In the genomic region with DNA sequence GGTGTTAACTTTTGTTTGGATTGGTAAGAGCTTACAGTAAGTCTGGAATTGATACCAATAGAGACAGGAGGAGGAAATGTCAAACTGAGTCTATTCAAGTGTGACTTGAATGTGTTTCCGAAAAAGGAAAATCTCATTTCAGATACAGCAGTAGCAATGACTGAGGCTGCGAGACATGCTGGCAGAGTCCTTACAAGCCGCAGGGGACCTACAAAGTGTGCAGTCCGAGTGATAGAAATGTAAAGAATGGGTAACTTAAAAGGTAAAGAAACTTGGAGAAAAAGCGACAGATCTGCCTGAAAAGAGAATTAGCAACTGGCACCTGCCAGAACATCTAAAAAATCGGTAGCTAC, we compare ENCODE assay signal across 8 cellular contexts. TPM values are rescaled to one million over a fixed set of nuclear protein-coding genes. Genes with fewer than 3 reads are reported as not detected.
DNase-seq lines count a peak whose midpoint lies in the region; ATAC-seq and TF ChIP-seq lines count a peak whose summit lies in the region.

No MANE protein-coding gene starts in this region.

- peak; percentile 30 for ATAC-seq in GM19372 (IDR thresholded peaks at IDR 0.05; ENCODE audit: low read depth, unreplicated experiment)
- ATAC-seq in HG03378 (IDR thresholded peaks at IDR 0.05; ENCODE audit: unreplicated experiment), result peak; percentile 44

- H2AFZ ChIP-seq in osteoblast (ENCODE audit: low read length), result peak overlapping the region; percentile 95

- DNase-seq in CD4-positive, alpha-beta memory T cell, result peak in 1 of 5 donors; percentile 5
- DNase-seq in fibroblast of mammary gland (ENCODE audit: low read depth) (peak; percentile 3), osteoblast (ENCODE audit: insufficient read length, low spot score, missing footprints) (no peak), NCI-H524 (lab: John Stamatoyannopoulos, UW) (no peak), SHP77 treated with DMSO at 0.1 percent for 48 hours (lab: John Stamatoyannopoulos, UW) (no peak)

- intact Hi-C loops in CD4-positive, alpha-beta memory T cell (cut with micrococcal nuclease), result loop anchor here (1.0 to 10.0 kb wide), 6 partner anchors 108 to 1435 kb away; a partner anchor contains a TSS

- H3K36me3 ChIP-seq in CD4-positive, alpha-beta memory T cell (ENCODE audit: insufficient read depth, low read length), result peaks cover 17% of the 10 kb centered on the region
- H3K36me3 ChIP-seq in osteoblast (ENCODE audit: insufficient read depth, low read length), result peaks cover 20% of the 10 kb centered on the region

- peaks cover 18% of the 10 kb centered on the region for H3K79me2 ChIP-seq in osteoblast (ENCODE audit: insufficient read depth, low read length)

- peak overlapping the region; percentile 78 to 90 for H3K4me3 ChIP-seq in CD4-positive, alpha-beta memory T cell (ENCODE audit: low read length in 2 of 2)
- H3K4me3 ChIP-seq in WI38 (ENCODE audit: low read depth, low read length), result peak overlapping the region; percentile 80
- H3K4me3 ChIP-seq in fibroblast of mammary gland (ENCODE audit: control insufficient read depth, low read depth, low read length), result peak overlapping the region; percentile 95
- H3K4me3 ChIP-seq in osteoblast (ENCODE audit: insufficient read depth, low read length), result peak overlapping the region; percentile 79

- peak overlapping the region; percentile 81 for H3K27ac ChIP-seq in CD4-positive, alpha-beta memory T cell (ENCODE audit: low read depth, low read length)
- peak overlapping the region; percentile 49 for H3K27ac ChIP-seq in osteoblast (ENCODE audit: low read depth, low read length)

- peak overlapping the region; percentile 80 to 97 (median 95) for H3K27ac Mint-ChIP-seq in CD4-positive, alpha-beta memory T cell

- H3K36me3 Mint-ChIP-seq in CD4-positive, alpha-beta memory T cell, result peaks cover 10 to 36% of the 10 kb centered on the region in 2 donors

- POLR2A ChIA-PET in CD4-positive, alpha-beta memory T cell (lab: Charles Lee; ENCODE audit: partially characterized antibody), result interaction anchor here (0.9 to 2.3 kb wide), 5 partner anchors 10 to 1380 kb away, joined by 3 to 23 read pairs (median 8); a partner anchor contains a TSS

- CTCF ChIA-PET in CD4-positive, alpha-beta memory T cell (lab: Charles Lee; ENCODE audit: partially characterized antibody), result interaction anchor here (1.3 to 2.4 kb wide), 4 partner anchors 92 to 551 kb away, joined by 3 to 8 read pairs (median 4); a partner anchor contains a TSS

- no peaks in the 10 kb centered on the region for H3K9me3 ChIP-seq in CD4-positive, alpha-beta memory T cell (ENCODE audit: control insufficient read depth in 1 of 2, low read length in 2 of 2)
- H3K9me3 ChIP-seq in osteoblast (ENCODE audit: low read depth, low read length), result no peaks in the 10 kb centered on the region

- peaks cover 24 to 33% (median 27%) of the 10 kb centered on the region in 4 donors for H3K4me1 Mint-ChIP-seq in CD4-positive, alpha-beta memory T cell

- no peaks in the 10 kb centered on the region for H3K27me3 Mint-ChIP-seq in CD4-positive, alpha-beta memory T cell

- H3K4me1 ChIP-seq in CD4-positive, alpha-beta memory T cell (ENCODE audit: insufficient read depth, low read length), result peaks cover 16% of the 10 kb centered on the region
- H3K4me1 ChIP-seq in osteoblast (ENCODE audit: insufficient read depth, low read length), result peaks cover 12% of the 10 kb centered on the region

- TF ChIP-seq CTCF in WI38 (IDR thresholded peaks at IDR 0.05; ENCODE audit: low read depth, low read length) (no peak), fibroblast of mammary gland (conservative IDR thresholded peaks at IDR 0.05; ENCODE audit: control insufficient read depth, insufficient read depth, low read depth, low read length) (no peak), osteoblast (IDR thresholded peaks at IDR 0.05; ENCODE audit: extremely low read depth, low read depth, low read length) (no peak)

- H3K4me3 Mint-ChIP-seq in CD4-positive, alpha-beta memory T cell, result peak overlapping the region; percentile 91 to 97 (median 94)

- no peaks in the 10 kb centered on the region for H4K20me1 ChIP-seq in osteoblast (ENCODE audit: insufficient read depth, low read length)

- H3K27me3 ChIP-seq in CD4-positive, alpha-beta memory T cell (ENCODE audit: insufficient read depth, low read length), result no peaks in the 10 kb centered on the region
- H3K27me3 ChIP-seq in osteoblast (ENCODE audit: insufficient read depth, low read length), result no peaks in the 10 kb centered on the region

- no peaks in the 10 kb centered on the region for H3K9me3 Mint-ChIP-seq in CD4-positive, alpha-beta memory T cell

- peak overlapping the region; percentile 97 for H3K4me2 ChIP-seq in osteoblast (ENCODE audit: insufficient read depth, low read length)

RNA-seq across cellular contexts. Expression of a gene that starts 0.4 kb away (rescaled TPM):
- 10 to 100 TPM; 34.8 to 38.8 TPM for total RNA-seq in CD4-positive, alpha-beta memory T cell
- 10 to 100 TPM in 1 of 2 donors, 1 to 10 TPM in 1; 3.8 to 10.4 TPM for polyA plus RNA-seq in CD4-positive, alpha-beta memory T cell
- total RNA-seq in osteoblast, result 10.9 and 13.3 TPM in 2 replicates
